In genomic region chr4:153543351-153543750, GRCh38 we compare ENCODE assay signal across 20 cellular contexts.
"Had no signal": no experiment of that assay in that cellular context is flagged by ENCODE, and none has a peak within 500 bp of the region (broad histone marks: within the 10 kb centered on the region; RNA-seq: fewer than 3 reads in every experiment).

No MANE protein-coding gene starts in this region.

- H3K36me3 ChIP-seq: adrenal gland had no signal

- ATAC-seq: activated CD4-positive, alpha-beta T cell treated with anti-CD3 and anti-CD28 coated beads for 36 hours; activated naive CD4-positive, alpha-beta T cell treated with anti-CD3 and anti-CD28 coated beads, Interleukin-2, amount 50 U/mL, for 72 hours; effector memory CD8-positive, alpha-beta T cell had no signal

- H3K27me3 ChIP-seq: adrenal gland, neutrophil had no signal

- H3K4me3 Mint-ChIP-seq: activated CD4-positive, alpha-beta T cell treated with anti-CD3 and anti-CD28 coated beads for 36 hours; activated T-helper 1 cell treated with anti-CD3 and anti-CD28 coated beads, Interleukin-12 subunit alpha, Interleukin-12 subunit beta, Interleukin-2, Interleukin-4 antibody, amounts not matched to agents 30 ng/mL and 10 ng/mL and 1 ng/mL, durations not matched to agents 14 hours and 24 hours and 36 hours; effector memory CD8-positive, alpha-beta T cell; natural killer cell; T-helper 2 cell treated with Interferon-gamma antibody and Interleukin-4, amounts not matched to agents 5 μg/mL and 100 μg/mL, for 36 hours; type B pancreatic cell; WTC11 had no signal

- H3K9me3 Mint-ChIP-seq: activated naive CD4-positive, alpha-beta T cell treated with anti-CD3 and anti-CD28 coated beads, Interleukin-2, amount 50 U/mL, for 72 hours; activated T-helper 1 cell treated with anti-CD3 and anti-CD28 coated beads, Interleukin-12 subunit alpha, Interleukin-12 subunit beta, Interleukin-2, Interleukin-4 antibody, amounts not matched to agents 30 ng/mL and 10 ng/mL and 1 ng/mL, durations not matched to agents 14 hours and 24 hours and 36 hours; effector memory CD8-positive, alpha-beta T cell; natural killer cell; T-helper 2 cell treated with Interferon-gamma antibody and Interleukin-4, amounts not matched to agents 5 μg/mL and 100 μg/mL, for 36 hours; type B pancreatic cell; WTC11 had no signal

- H3K36me3 Mint-ChIP-seq: natural killer cell had no signal

- H3K9me3 ChIP-seq: adrenal gland, neutrophil, SK-N-SH had no signal

- DNase-seq: activated CD4-positive, alpha-beta T cell treated with anti-CD3 and anti-CD28 coated beads, Interleukin-2, amount 50 U/mL, for 48 hours; activated gamma-delta T cell treated with Interleukin-2 at 50 U/mL for 16 hours; adrenal gland; caudate nucleus; effector memory CD8-positive, alpha-beta T cell; foreskin fibroblast; hypothalamus; mesenchymal stem cell; natural killer cell; SK-N-SH; stimulated activated CD8-positive, alpha-beta memory T cell treated with anti-CD3 and anti-CD28 coated beads, Interleukin-4, amount 100 ng/mL, for 48 hours; stimulated activated naive CD4-positive, alpha-beta T cell had no signal

- H3K27ac Mint-ChIP-seq: activated naive CD4-positive, alpha-beta T cell treated with anti-CD3 and anti-CD28 coated beads, Interleukin-2, amount 50 U/mL, for 72 hours; activated T-helper 1 cell treated with anti-CD3 and anti-CD28 coated beads, Interleukin-12 subunit alpha, Interleukin-12 subunit beta, Interleukin-2, Interleukin-4 antibody, amounts not matched to agents 30 ng/mL and 10 ng/mL and 1 ng/mL, durations not matched to agents 14 hours and 24 hours and 36 hours; T-helper 2 cell treated with Interferon-gamma antibody and Interleukin-4, amounts not matched to agents 5 μg/mL and 100 μg/mL, for 36 hours; type B pancreatic cell; WTC11 had no signal

- H3K4me3 ChIP-seq: adrenal gland had no signal

- H3K27me3 Mint-ChIP-seq: activated CD4-positive, alpha-beta T cell treated with anti-CD3 and anti-CD28 coated beads for 36 hours; effector memory CD8-positive, alpha-beta T cell; type B pancreatic cell had no signal

- H3K4me1 ChIP-seq: adrenal gland, parathyroid adenoma had no signal

- H3K27ac ChIP-seq: neutrophil, parathyroid adenoma had no signal
